Comparison of ENCODE assay signal across 11 cellular contexts in the genomic region with DNA sequence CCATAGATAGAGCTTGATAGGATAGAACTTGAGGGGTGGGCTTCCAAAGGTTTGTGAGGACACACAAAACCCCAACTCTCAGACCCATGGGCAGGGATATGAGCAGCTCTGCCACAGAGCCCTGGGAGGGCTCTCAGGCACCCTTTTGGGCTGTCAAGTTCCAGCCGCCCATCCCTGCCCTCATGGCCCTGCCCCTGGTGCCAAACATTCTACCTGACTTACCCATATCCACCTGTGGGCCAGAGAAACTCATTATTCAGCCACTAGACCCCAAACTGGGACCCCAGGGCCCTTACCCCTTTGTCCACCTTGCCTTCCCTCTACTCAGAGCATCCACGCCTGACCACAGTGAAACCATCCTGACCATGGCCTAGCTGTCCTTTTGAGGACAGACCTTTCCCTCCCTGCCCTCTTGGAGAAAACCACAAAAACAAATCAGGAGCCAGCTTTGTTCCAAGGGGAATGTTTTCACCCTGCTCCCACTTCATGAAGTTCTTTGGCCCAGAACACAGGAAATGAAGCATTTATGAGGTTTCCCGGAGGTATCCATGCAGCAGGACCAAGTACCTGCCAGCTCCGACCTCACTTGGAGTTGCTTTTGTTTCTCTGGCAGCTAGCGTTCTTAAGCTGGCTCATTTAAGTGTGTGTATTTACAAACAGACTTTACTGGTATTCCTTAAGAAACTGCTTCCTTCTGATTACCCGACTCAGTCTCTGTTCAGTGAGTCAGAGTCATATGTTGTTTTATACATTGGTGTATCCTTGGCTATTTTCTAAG. TPM values are rescaled to one million over a fixed set of nuclear protein-coding genes. Genes with fewer than 3 reads are reported as not detected.
DNase-seq lines count a peak whose midpoint lies in the region; ATAC-seq and TF ChIP-seq lines count a peak whose summit lies in the region.
"Had no signal": no experiment of that assay in that cellular context is flagged by ENCODE, and none has a peak within 500 bp of the region (broad histone marks: within the 10 kb centered on the region; RNA-seq: fewer than 3 reads in every experiment).

No MANE protein-coding gene starts in this region.

- H3K27me3 ChIP-seq in adrenal gland, result no peaks in the 10 kb centered on the region
- H3K27me3 ChIP-seq in WERI-Rb-1 (ENCODE audit: insufficient read depth, low read depth, severe bottlenecking), result no peaks in the 10 kb centered on the region

- intact Hi-C loops in left cardiac atrium (cut with DNase I), result no loop called here
- intact Hi-C loops in adrenal gland (cut with DNase I), result no loop called here

- peaks cover 22% of the 10 kb centered on the region for H3K4me1 Mint-ChIP-seq in brain
- H3K4me1 Mint-ChIP-seq: CD4-positive, CD25-positive, alpha-beta regulatory T cell had no signal

- peaks cover 6% of the 10 kb centered on the region for H3K27me3 Mint-ChIP-seq in brain

- 75 to 83% (median 80%) methylated on average over 6 of the region's 6 CpGs for WGBS in adrenal gland, 4 donors

- peak overlapping the region in 4 of 5 experiments; percentile 65 to 95 (median 76) for H3K27ac Mint-ChIP-seq in brain
- H3K27ac Mint-ChIP-seq: CD4-positive, CD25-positive, alpha-beta regulatory T cell had no signal

- H3K4me3 Mint-ChIP-seq in brain, result peak overlapping the region in 1 of 5 experiments; percentile 37
- H3K4me3 Mint-ChIP-seq: CD4-positive, CD25-positive, alpha-beta regulatory T cell had no signal

- ATAC-seq in left cardiac atrium, result peak; percentile 73 to 79

- H3K4me3 ChIP-seq in skeletal muscle cell (ENCODE audit: low read depth, low read length), result no peak overlapping the region
- H3K4me3 ChIP-seq in adrenal gland, result no peak overlapping the region
- H3K4me3 ChIP-seq in WERI-Rb-1 (ENCODE audit: low read depth, low read length), result no peak overlapping the region

- TF ChIP-seq POLR2A in adrenal gland (IDR thresholded peaks at IDR 0.05), result no peak

- H3K36me3 Mint-ChIP-seq in brain, result peaks cover 18% of the 10 kb centered on the region
- H3K36me3 Mint-ChIP-seq: CD4-positive, CD25-positive, alpha-beta regulatory T cell had no signal

- H3K9me3 ChIP-seq in adrenal gland (replicated peaks in 1 of 3) (no peaks in the 10 kb centered on the region), WERI-Rb-1 (ENCODE audit: severe bottlenecking) (peaks cover 19% of the 10 kb centered on the region)

- DNase-seq in EH (ENCODE audit: low read depth) (peak; percentile 78), left cardiac atrium (peak; percentile 39), skeletal muscle cell (ENCODE audit: low read depth) (peak; percentile 86), HK-2 (ENCODE audit: unreplicated experiment) (no peak), adrenal gland (no peak), WERI-Rb-1 (no peak), DMS153 (lab: John Stamatoyannopoulos, UW) (no peak)
- DNase-seq: CD4-positive, CD25-positive, alpha-beta regulatory T cell; NCI-H2171 treated with DMSO at 0.1 percent for 48 hours; stimulated activated CD4-positive, alpha-beta T cell treated with anti-CD3 and anti-CD28 coated beads, Interleukin-4, amount 100 ng/mL, for 4 hours had no signal

- no peak for TF ChIP-seq CTCF in brain (conservative IDR thresholded peaks at IDR 0.05)
- no peak for TF ChIP-seq CTCF in adrenal gland (IDR thresholded peaks at IDR 0.05)
- TF ChIP-seq CTCF in WERI-Rb-1 (IDR thresholded peaks at IDR 0.05; ENCODE audit: low read depth, low read length), result no peak

- H3K4me1 ChIP-seq in adrenal gland (replicated peaks in 1 of 2), result no peaks in the 10 kb centered on the region

- H3K9me3 Mint-ChIP-seq in brain, result peaks cover 11 to 52% (median 43%) of the 10 kb centered on the region in 5 experiments

- H3K27ac ChIP-seq in adrenal gland (peak overlapping the region in 2 of 5 donors; percentile 22 to 64), WERI-Rb-1 (no peak overlapping the region)

- no peaks in the 10 kb centered on the region for H3K36me3 ChIP-seq in adrenal gland (replicated peaks in 1 of 2)
- no peaks in the 10 kb centered on the region for H3K36me3 ChIP-seq in WERI-Rb-1

RNA-seq across cellular contexts. Expression of gene GALNT15, which starts 34.2 kb away (rescaled TPM):
- polyA plus RNA-seq in brain (ENCODE audit: insufficient read depth, low read depth, low replicate concordance) (23.6 TPM), adrenal gland (10 to 100 TPM in 1 of 3 donors, 1 to 10 TPM in 2; 6.6 to 10.8 (median 7.4) TPM)
- total RNA-seq in left cardiac atrium (10 to 100 TPM; 11.1 to 26.5 TPM), adrenal gland (10 to 100 TPM; 10.5 to 22.8 (median 15.5) TPM)
- total RNA-seq: CD4-positive, CD25-positive, alpha-beta regulatory T cell had no signal
- polyA plus RNA-seq: CD4-positive, CD25-positive, alpha-beta regulatory T cell had no signal

Comparison
In these comparisons a context has a peak if more than half of its experiments do, and no peak if none do; other contexts are left out.
1. DNase-seq: peak in EH (single experiment), left cardiac atrium (single experiment) and skeletal muscle cell (single experiment); none in HK-2 (single experiment), adrenal gland (0 of 7), WERI-Rb-1 (single experiment) and DMS153 (single experiment).